ENCODE assay signal across 10 cellular contexts in the genomic region with DNA sequence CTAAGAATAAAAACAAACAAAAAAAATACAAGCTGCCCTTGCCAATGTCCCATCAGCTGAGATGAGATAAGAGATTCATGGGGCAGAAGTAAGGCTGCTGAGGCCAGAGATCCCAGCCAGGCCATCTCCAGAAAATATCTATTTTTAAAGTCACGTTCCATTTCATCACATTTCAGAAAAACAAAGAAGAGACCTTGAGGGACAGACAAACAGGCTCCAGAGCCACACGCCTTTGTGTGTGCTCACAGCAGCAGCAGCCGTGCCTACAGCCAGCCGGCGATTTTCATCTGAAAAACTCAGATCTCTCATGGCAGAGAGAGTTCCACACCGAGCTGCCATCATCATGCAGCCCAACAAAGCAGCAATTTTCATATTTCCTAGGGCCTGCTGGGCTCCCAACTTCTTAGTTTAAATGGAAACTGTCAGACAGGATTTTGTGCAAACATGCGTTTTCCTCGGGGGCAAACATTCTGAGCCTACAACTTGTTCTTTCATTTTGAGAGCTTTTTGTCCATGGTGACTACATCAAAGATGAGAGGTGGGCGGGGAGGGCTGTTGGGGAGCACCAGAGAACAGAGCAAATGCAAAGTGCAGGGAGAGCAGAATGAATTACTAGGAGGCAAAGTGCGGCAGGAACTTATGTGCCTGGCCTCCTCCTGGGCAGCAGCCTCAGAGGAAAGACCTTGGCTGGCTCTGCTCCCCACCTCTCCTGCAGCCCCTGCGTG. TPM values are rescaled to one million over a fixed set of nuclear protein-coding genes. Genes with fewer than 3 reads are reported as not detected.
DNase-seq lines count a peak whose midpoint lies in the region; ATAC-seq and TF ChIP-seq lines count a peak whose summit lies in the region.
"Had no signal": no experiment of that assay in that cellular context is flagged by ENCODE, and none has a peak within 500 bp of the region (broad histone marks: within the 10 kb centered on the region; RNA-seq: fewer than 3 reads in every experiment).

No MANE protein-coding gene starts in this region.

- H4K5ac ChIP-seq in IMR-90 (ENCODE audit: low read depth, low read length), result no peak overlapping the region

- H2BK20ac ChIP-seq in IMR-90 (ENCODE audit: low read depth, low read length), result no peak overlapping the region

- 12% methylated on average over 3 of the region's 11 CpGs; no CpG with 5 or more reads in 1 of the 2 experiments for WGBS in IMR-90 (ENCODE audit: extremely low coverage in 2 of 2, insufficient read length in 1 of 2), 2 experiments

- H3K36me3 Mint-ChIP-seq in chondrocyte (ENCODE audit: low read depth), result no peaks in the 10 kb centered on the region
- H3K36me3 Mint-ChIP-seq in stimulated activated effector memory CD8-positive, alpha-beta T cell treated with anti-CD3 and anti-CD28 coated beads, Interleukin-12 subunit alpha, Interleukin-12 subunit beta, amount 100 ng/mL, for 72 hours, result no peaks in the 10 kb centered on the region

- H2AK9ac ChIP-seq in IMR-90 (replicated peaks; ENCODE audit: low read depth, low read length, poor library complexity), result peak overlapping the region; percentile 18

- H4K91ac ChIP-seq in IMR-90 (ENCODE audit: insufficient read depth, low read depth, low read length), result no peak overlapping the region

- no peak overlapping the region for H3K4ac ChIP-seq in IMR-90 (ENCODE audit: low read depth, low read length)

- H2AFZ ChIP-seq in IMR-90 (replicated peaks; ENCODE audit: low read length, poor library complexity), result no peak overlapping the region

- dilution Hi-C loops in IMR-90 (cut with HindIII; ENCODE audit: low sequenced_read_pairs, unreplicated experiment), result no loop called here

- no peaks in the 10 kb centered on the region for H3K9me3 Mint-ChIP-seq in chondrocyte (ENCODE audit: low read depth)
- no peaks in the 10 kb centered on the region for H3K9me3 Mint-ChIP-seq in stimulated activated effector memory CD8-positive, alpha-beta T cell treated with anti-CD3 and anti-CD28 coated beads, Interleukin-12 subunit alpha, Interleukin-12 subunit beta, amount 100 ng/mL, for 72 hours

- POLR2A ChIA-PET in IMR-90 (lab: Charles Lee; ENCODE audit: unreplicated experiment), result interaction anchor here (0.8 kb wide), 1 partner anchor 24 kb away, joined by 6 read pairs; no protein-coding TSS in a partner anchor

- in situ Hi-C loops in IMR-90 (cut with MboI; ENCODE audit: low sequenced_read_pairs), result no loop called here

- peaks cover 40 to 98% of the 10 kb centered on the region in 2 experiments for H3K79me1 ChIP-seq in IMR-90 (ENCODE audit: low read depth in 1 of 2, low read length in 2 of 2)

- H3K27me3 ChIP-seq in IMR-90 (ENCODE audit: control insufficient read depth, insufficient read depth, low read length), result no peaks in the 10 kb centered on the region

- CTCF ChIA-PET in IMR-90 (lab: Yijun Ruan, JAX), result no interaction called here

- TF ChIP-seq RAD21 in IMR-90 (IDR thresholded peaks at IDR 0.05; ENCODE audit: low read length), result no peak

- intact Hi-C loops in IMR-90 (cut with micrococcal nuclease) (loop anchor here (5.0 kb wide), 1 partner anchor 40 kb away; no protein-coding TSS in a partner anchor), left colon (cut with DNase I, micrococcal nuclease) (no loop called here)

- peaks cover 31% of the 10 kb centered on the region for H3K4me1 Mint-ChIP-seq in chondrocyte (ENCODE audit: low read depth)
- peaks cover 18% of the 10 kb centered on the region for H3K4me1 Mint-ChIP-seq in stimulated activated effector memory CD8-positive, alpha-beta T cell treated with anti-CD3 and anti-CD28 coated beads, Interleukin-12 subunit alpha, Interleukin-12 subunit beta, amount 100 ng/mL, for 72 hours

- H3K27me3 Mint-ChIP-seq in chondrocyte (ENCODE audit: low read depth), result no peaks in the 10 kb centered on the region

- peaks cover 98% of the 10 kb centered on the region for H4K20me1 ChIP-seq in IMR-90 (ENCODE audit: insufficient read depth, low read length)

- peaks cover 55% of the 10 kb centered on the region for H3K9me1 ChIP-seq in IMR-90 (ENCODE audit: insufficient read depth, low read length)

- peak overlapping the region; percentile 68 for H3K4me2 ChIP-seq in IMR-90 (ENCODE audit: low read depth, low read length)

- H3K14ac ChIP-seq in IMR-90 (replicated peaks; ENCODE audit: low read depth, low read length), result peak overlapping the region; percentile 62

- TF ChIP-seq CTCF in IMR-90 (conservative IDR thresholded peaks at IDR 0.05; ENCODE audit: low read depth, low read length) (no peak), chondrocyte (IDR thresholded peaks at IDR 0.05) (no peak)

- BruUV-seq in IMR-90 (replicated peaks; lab: Mats Ljungman, UMichigan), result no TSS peak

- no peak overlapping the region for H4K8ac ChIP-seq in IMR-90 (ENCODE audit: low read depth in 2 of 2, low read length in 2 of 2)

- H3K9me3 ChIP-seq in IMR-90 (ENCODE audit: control insufficient read depth, insufficient read depth, low read length), result no peaks in the 10 kb centered on the region

- no peak overlapping the region; the same call in 1 of the 2 replicates for H3K56ac ChIP-seq in IMR-90 (ENCODE audit: extremely low read depth, insufficient read depth, low read length)

- H2BK5ac ChIP-seq in IMR-90 (ENCODE audit: low read depth, low read length, poor library complexity, severe bottlenecking), result peak overlapping the region; percentile 4

- 0 out of 2 replicates have a peak overlapping the region, but pooled peaks have one; percentile 4 for H2AK5ac ChIP-seq in IMR-90 (ENCODE audit: low read depth, low read length)

- peak overlapping the region; percentile 19 for H3K9ac ChIP-seq in IMR-90 (ENCODE audit: low read depth, low read length)

- H3K36me3 ChIP-seq in IMR-90 (ENCODE audit: control insufficient read depth, insufficient read depth, low read length), result no peaks in the 10 kb centered on the region

- peak overlapping the region; percentile 77 for H3K23ac ChIP-seq in IMR-90 (ENCODE audit: low read depth, low read length)

- H2BK15ac ChIP-seq in IMR-90 (ENCODE audit: low read depth, low read length), result no peak overlapping the region

- peak overlapping the region; percentile 34 for H3K27ac ChIP-seq in IMR-90 (ENCODE audit: insufficient read depth, low read length)

- peak overlapping the region; percentile 29 for H3K4me3 Mint-ChIP-seq in chondrocyte (ENCODE audit: unreplicated experiment)
- H3K4me3 Mint-ChIP-seq in stimulated activated effector memory CD8-positive, alpha-beta T cell treated with anti-CD3 and anti-CD28 coated beads, Interleukin-12 subunit alpha, Interleukin-12 subunit beta, amount 100 ng/mL, for 72 hours, result no peak overlapping the region

- ATAC-seq in IMR-90 (ENCODE audit: low read depth), result peak; percentile 59
- peak; percentile 39 for ATAC-seq in left colon
- ATAC-seq in stimulated activated effector memory CD8-positive, alpha-beta T cell treated with anti-CD3 and anti-CD28 coated beads, Interleukin-12 subunit alpha, Interleukin-12 subunit beta, amount 100 ng/mL, for 72 hours, result peak; percentile 26
- ATAC-seq in HG03025 (IDR thresholded peaks at IDR 0.05; ENCODE audit: low FRiP score, unreplicated experiment), result no peak
- no peak for ATAC-seq in HG02759 (IDR thresholded peaks at IDR 0.05; ENCODE audit: unreplicated experiment)
- ATAC-seq: Panc1 had no signal

- H2BK120ac ChIP-seq in IMR-90 (ENCODE audit: low read depth, low read length), result no peak overlapping the region

- no peak for TF ChIP-seq POLR2A in IMR-90 (IDR thresholded peaks at IDR 0.05; ENCODE audit: low read depth, low read length)

- peak overlapping the region; percentile 78 for H3K27ac Mint-ChIP-seq in chondrocyte (ENCODE audit: unreplicated experiment)
- peak overlapping the region; percentile 32 for H3K27ac Mint-ChIP-seq in stimulated activated effector memory CD8-positive, alpha-beta T cell treated with anti-CD3 and anti-CD28 coated beads, Interleukin-12 subunit alpha, Interleukin-12 subunit beta, amount 100 ng/mL, for 72 hours

- H3K4me3 ChIP-seq in IMR-90 (ENCODE audit: insufficient read depth, low read depth, low read length), result peak overlapping the region; percentile 18

- H3K18ac ChIP-seq in IMR-90 (ENCODE audit: low read depth, low read length), result no peak overlapping the region

- no peak for DNase-seq in IMR-90
- no peak for DNase-seq in chondrocyte (ENCODE audit: low spot score)
- DNase-seq in left colon, result no peak
- DNase-seq in stimulated activated effector memory CD8-positive, alpha-beta T cell treated with anti-CD3 and anti-CD28 coated beads, Interleukin-12 subunit alpha, Interleukin-12 subunit beta, amount 100 ng/mL, for 72 hours (ENCODE audit: low spot score in 2 of 2), result no peak
- DNase-seq in NCI-H524 (lab: John Stamatoyannopoulos, UW), result no peak
- no peak for DNase-seq in stimulated activated CD4-positive, alpha-beta T cell treated with anti-CD3 and anti-CD28 coated beads, Interleukin-15, amount 100 ng/mL, for 24 hours
- DNase-seq: activated CD8-positive, alpha-beta memory T cell treated with anti-CD3 and anti-CD28 coated beads, Interleukin-2, amount 50 U/mL, for 4 hours had no signal

- peaks cover 17% of the 10 kb centered on the region for H3K4me1 ChIP-seq in IMR-90 (ENCODE audit: control insufficient read depth, insufficient read depth, low read length)

TF ChIP-seq in IMR-90, 13 proteins besides CTCF, POLR2A, EP300 and RAD21:
- no peak for TF ChIP-seq FOS (IDR thresholded peaks at IDR 0.05; ENCODE audit: low read depth, low read length)
- TF ChIP-seq BHLHE40 (IDR thresholded peaks at IDR 0.05; ENCODE audit: low read depth, low read length), result peak; percentile 39; the same call in 1 of the 2 replicates

RNA-seq across cellular contexts. Expression of a gene that starts 38.8 kb away (rescaled TPM):
- total RNA-seq in IMR-90 (2012; rRNA removed), result 12.7 and 14.7 TPM in 2 replicates
- polyA plus RNA-seq in IMR-90 (2012; rRNA removed), result 28.6 and 28.7 TPM in 2 replicates
- 20.6 and 27.7 TPM in 2 replicates for polyA plus RNA-seq in IMR-90 (2012; cell fraction: cytosol; rRNA removed)
- polyA plus RNA-seq in IMR-90 (2012; cell fraction: nucleus; rRNA removed; ENCODE audit: low replicate concordance), result 59.2 and 67.7 TPM in 2 replicates
- total RNA-seq in chondrocyte, result 60.5 to 71.1 TPM (median 62.1 TPM) in 3 replicates
- 10 to 100 TPM; 26.0 to 36.7 TPM for total RNA-seq in left colon

Comparison
In these comparisons a context has a peak if more than half of its experiments do, and no peak if none do; other contexts are left out.
1. ATAC-seq: peak in IMR-90 (single experiment), left colon (single experiment) and stimulated activated effector memory CD8-positive, alpha-beta T cell treated with anti-CD3 and anti-CD28 coated beads, Interleukin-12 subunit alpha, Interleukin-12 subunit beta, amount 100 ng/mL, for 72 hours (single experiment); none in HG03025 (single experiment) and HG02759 (single experiment).